In the genomic region with DNA sequence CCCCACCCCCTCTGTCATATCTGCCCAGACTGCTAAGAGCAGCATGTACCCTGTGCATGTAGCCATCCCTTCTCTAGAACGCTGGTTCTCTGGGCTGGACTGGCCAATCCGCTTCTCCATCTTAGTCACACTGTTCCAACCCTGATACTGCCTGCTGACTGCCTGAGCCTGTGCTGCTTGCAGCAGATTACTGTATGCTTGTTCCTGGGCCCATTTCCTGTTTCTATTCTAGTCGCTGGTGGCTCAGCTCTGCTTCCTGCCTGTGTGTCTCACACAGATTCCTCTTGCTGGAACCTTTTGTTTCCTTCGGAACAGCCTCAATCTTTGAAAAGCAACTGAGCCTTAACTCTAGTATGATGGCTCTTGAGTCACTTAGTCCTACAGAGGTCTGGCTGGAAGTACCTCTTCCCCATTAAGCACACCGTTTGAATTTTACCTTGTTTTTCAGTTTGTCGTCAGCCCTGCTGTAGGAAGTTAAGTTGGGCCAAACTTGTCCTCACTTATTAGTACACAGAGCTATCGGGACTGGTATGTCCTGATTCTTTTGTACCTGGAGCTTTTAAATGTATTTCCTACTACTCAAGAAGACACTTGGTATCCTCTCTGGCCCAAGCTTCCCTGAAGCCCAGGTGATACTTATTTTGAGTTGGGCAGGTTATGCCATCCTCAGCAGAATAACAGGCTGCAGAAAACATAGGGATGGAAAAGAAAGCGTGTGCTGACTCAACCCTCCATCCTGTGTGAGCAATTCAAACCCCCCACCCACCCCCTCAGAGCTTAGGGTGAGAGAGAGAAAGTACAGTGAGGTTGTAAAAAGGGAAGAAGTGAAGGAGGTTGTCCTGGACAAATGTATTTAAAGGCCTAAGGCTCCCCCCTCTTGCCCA, we compare ENCODE assay signal across 8 cellular contexts. TPM values are rescaled to one million over a fixed set of nuclear protein-coding genes. Genes with fewer than 3 reads are reported as not detected.
DNase-seq lines count a peak whose midpoint lies in the region; ATAC-seq and TF ChIP-seq lines count a peak whose summit lies in the region.

No MANE protein-coding gene starts in this region.

- peaks cover 59% of the 10 kb centered on the region for H3K4me1 ChIP-seq in effector memory CD4-positive, alpha-beta T cell (ENCODE audit: control insufficient read depth, insufficient read depth, low read length, poor library complexity, severe bottlenecking)

- intact Hi-C loops in activated CD8-positive, alpha-beta T cell treated with anti-CD3 and anti-CD28 coated beads for 36 hours (cut with micrococcal nuclease), result loop anchor here (2.0 kb wide), 2 partner anchors 42 kb away; a partner anchor contains a TSS

- peak overlapping the region; percentile 63 for H3K27ac ChIP-seq in effector memory CD4-positive, alpha-beta T cell (ENCODE audit: insufficient read depth, low read length, poor library complexity, severe bottlenecking)

- H3K36me3 Mint-ChIP-seq in activated CD8-positive, alpha-beta T cell treated with anti-CD3 and anti-CD28 coated beads for 36 hours (ENCODE audit: low read depth), result peaks cover 79% of the 10 kb centered on the region
- H3K36me3 Mint-ChIP-seq in mesothelial cell of epicardium, result peaks cover 44% of the 10 kb centered on the region

- peak overlapping the region; percentile 29 for H3K4me3 ChIP-seq in effector memory CD4-positive, alpha-beta T cell (ENCODE audit: insufficient read depth, low read depth, low read length, poor library complexity, severe bottlenecking)

- H3K27me3 Mint-ChIP-seq in activated CD8-positive, alpha-beta T cell treated with anti-CD3 and anti-CD28 coated beads for 36 hours, result no peaks in the 10 kb centered on the region
- no peaks in the 10 kb centered on the region for H3K27me3 Mint-ChIP-seq in mesothelial cell of epicardium (ENCODE audit: low read depth)

- peak overlapping the region; percentile 86 for H3K27ac Mint-ChIP-seq in activated CD8-positive, alpha-beta T cell treated with anti-CD3 and anti-CD28 coated beads for 36 hours
- peak overlapping the region; percentile 27 for H3K27ac Mint-ChIP-seq in mesothelial cell of epicardium

- no peaks in the 10 kb centered on the region for H3K9me3 ChIP-seq in effector memory CD4-positive, alpha-beta T cell (ENCODE audit: control insufficient read depth, low read length)

- CTCF ChIA-PET in activated CD8-positive, alpha-beta T cell treated with anti-CD3 and anti-CD28 coated beads for 36 hours (lab: Charles Lee), result interaction anchor here (0.8 to 7.2 kb wide), 11 partner anchors 16 to 245 kb away, joined by 3 to 70 read pairs (median 4); a partner anchor contains a TSS

- H3K36me3 ChIP-seq in effector memory CD4-positive, alpha-beta T cell (ENCODE audit: control insufficient read depth, insufficient read depth, low read length), result peaks cover 21% of the 10 kb centered on the region

- peak overlapping the region; percentile 58 for H3K4me3 Mint-ChIP-seq in activated CD8-positive, alpha-beta T cell treated with anti-CD3 and anti-CD28 coated beads for 36 hours
- H3K4me3 Mint-ChIP-seq in mesothelial cell of epicardium, result no peak overlapping the region

- DNase-seq in NCI-H226, result peak; percentile 85
- DNase-seq in activated CD8-positive, alpha-beta T cell treated with anti-CD3 and anti-CD28 coated beads for 36 hours, result peak; percentile 92
- peak; percentile 67 to 71 (median 70) for DNase-seq in effector memory CD4-positive, alpha-beta T cell
- no peak for DNase-seq in mesothelial cell of epicardium (ENCODE audit: low spot score in 2 of 2, unreplicated experiment in 2 of 2)
- peak; percentile 83 for DNase-seq in stimulated activated CD8-positive, alpha-beta memory T cell treated with anti-CD3 and anti-CD28 coated beads, Interleukin-4, amount 100 ng/mL, for 48 hours
- DNase-seq in NCI-H1694 treated with DMSO at 0.1 percent for 48 hours (lab: John Stamatoyannopoulos, UW), result no peak

- ATAC-seq in GM18511 (IDR thresholded peaks at IDR 0.05; ENCODE audit: unreplicated experiment), result peak; percentile 99
- ATAC-seq in HG02852 (IDR thresholded peaks at IDR 0.05; ENCODE audit: unreplicated experiment), result peak; percentile 96
- ATAC-seq in activated CD8-positive, alpha-beta T cell treated with anti-CD3 and anti-CD28 coated beads for 36 hours, result peak; percentile 95

- H3K9me3 Mint-ChIP-seq in activated CD8-positive, alpha-beta T cell treated with anti-CD3 and anti-CD28 coated beads for 36 hours, result no peaks in the 10 kb centered on the region
- no peaks in the 10 kb centered on the region for H3K9me3 Mint-ChIP-seq in mesothelial cell of epicardium

- POLR2A ChIA-PET in activated CD8-positive, alpha-beta T cell treated with anti-CD3 and anti-CD28 coated beads for 36 hours (lab: Charles Lee), result interaction anchor here (0.7 to 5.0 kb wide), 12 partner anchors 10 to 56 kb away, joined by 3 to 80 read pairs (median 6); a partner anchor contains a TSS

- no peaks in the 10 kb centered on the region for H3K27me3 ChIP-seq in effector memory CD4-positive, alpha-beta T cell (replicated peaks; ENCODE audit: control insufficient read depth, insufficient read depth, low read length, poor library complexity, severe bottlenecking)

- peaks cover 83% of the 10 kb centered on the region for H3K4me1 Mint-ChIP-seq in activated CD8-positive, alpha-beta T cell treated with anti-CD3 and anti-CD28 coated beads for 36 hours (ENCODE audit: low read depth)
- H3K4me1 Mint-ChIP-seq in mesothelial cell of epicardium, result peaks cover 10% of the 10 kb centered on the region

- TF ChIP-seq CTCF in activated CD8-positive, alpha-beta T cell treated with anti-CD3 and anti-CD28 coated beads for 36 hours (IDR thresholded peaks at IDR 0.05), result no peak
- TF ChIP-seq CTCF in mesothelial cell of epicardium (IDR thresholded peaks at IDR 0.05; ENCODE audit: unreplicated experiment), result no peak

RNA-seq across cellular contexts. Expression of a gene that starts 43.4 kb away (rescaled TPM):
- total RNA-seq in activated CD8-positive, alpha-beta T cell treated with anti-CD3 and anti-CD28 coated beads for 36 hours, result 10 to 100 TPM; 21.2 to 23.9 TPM
- total RNA-seq in mesothelial cell of epicardium, result 10.7 to 14.0 TPM (median 13.1 TPM) in 3 replicates

RNA-seq across cellular contexts. Expression of a gene that starts 48.5 kb away (rescaled TPM):
- 10 to 100 TPM; 82.4 to 84.9 TPM for total RNA-seq in activated CD8-positive, alpha-beta T cell treated with anti-CD3 and anti-CD28 coated beads for 36 hours
- total RNA-seq in mesothelial cell of epicardium, result 144 to 160 TPM (median 149 TPM) in 3 replicates

Comparison
In these comparisons a context has a peak if more than half of its experiments do, and no peak if none do; other contexts are left out.
1. DNase-seq: peak in NCI-H226 (single experiment), activated CD8-positive, alpha-beta T cell treated with anti-CD3 and anti-CD28 coated beads for 36 hours (single experiment), effector memory CD4-positive, alpha-beta T cell (3 of 3) and stimulated activated CD8-positive, alpha-beta memory T cell treated with anti-CD3 and anti-CD28 coated beads, Interleukin-4, amount 100 ng/mL, for 48 hours (single experiment); none in mesothelial cell of epicardium (0 of 2) and NCI-H1694 treated with DMSO at 0.1 percent for 48 hours (single experiment).
2. Peak in every context shown above with its lines, with median percentiles within 50 percentile points of each other: ATAC-seq.